ENCODE assay signal across 24 cellular contexts in the genomic region with DNA sequence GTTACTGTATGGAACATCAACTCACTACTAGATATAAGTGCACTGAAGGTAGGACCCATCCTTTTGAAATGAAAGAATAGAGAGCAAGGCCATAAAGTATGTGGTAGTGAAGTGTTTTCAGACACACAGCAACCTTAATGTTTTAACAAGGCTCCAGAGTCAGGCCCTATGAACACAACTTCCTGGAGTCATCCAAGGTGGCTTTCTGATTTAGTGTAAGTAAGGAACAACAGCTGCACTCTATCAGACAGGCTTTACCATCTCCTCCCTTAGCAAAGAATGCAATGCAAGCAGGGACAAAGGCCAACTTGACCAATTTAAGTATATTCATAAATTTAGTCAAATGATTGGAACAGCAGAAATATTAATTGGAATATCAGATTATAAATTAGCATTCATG.
"Had no signal": no experiment of that assay in that cellular context is flagged by ENCODE, and none has a peak within 500 bp of the region (broad histone marks: within the 10 kb centered on the region; RNA-seq: fewer than 3 reads in every experiment).

No MANE protein-coding gene starts in this region.

- H3K4me1 Mint-ChIP-seq: naive B cell; stimulated activated effector memory CD8-positive, alpha-beta T cell treated with anti-CD3 and anti-CD28 coated beads, Interleukin-12 subunit alpha, Interleukin-12 subunit beta, amount 100 ng/mL, for 72 hours had no signal

- H3K4me1 ChIP-seq: heart right ventricle, prostate gland, right atrium auricular region, sigmoid colon, stomach, thyroid gland, vagina had no signal

- H3K27ac ChIP-seq: heart right ventricle, prostate gland, right atrium auricular region, sigmoid colon, skin epidermis, stomach, thyroid gland, vagina had no signal

- H3K9me3 ChIP-seq: heart right ventricle, prostate gland, right atrium auricular region, sigmoid colon, stomach, thyroid gland, vagina had no signal

- H3K4me3 ChIP-seq: heart right ventricle, prostate gland, right atrium auricular region, sigmoid colon, skin epidermis, stomach, thyroid gland, vagina had no signal

- DNase-seq: cerebellar nuclear complex; cortex of kidney; effector memory CD8-positive, alpha-beta T cell; foreskin melanocyte; glutamatergic neuron; heart right ventricle; hippocampal formation; left cardiac atrium; mammary epithelial cell; mesendoderm; naive B cell; nephron progenitor cell; nucleus accumbens; sigmoid colon; stimulated activated CD4-positive, alpha-beta T cell treated with anti-CD3 and anti-CD28 coated beads, Interleukin-15, amount 100 ng/mL, for 24 hours; stimulated activated CD4-positive, alpha-beta T cell treated with anti-CD3 and anti-CD28 coated beads, Interleukin-2, amount 100 ng/mL, for 48 hours; stimulated activated naive CD4-positive, alpha-beta T cell treated with Interleukin-2 at 50 U/mL for 16 hours; stomach; thyroid gland had no signal

- H3K9me3 Mint-ChIP-seq: nephron progenitor cell had no signal

- ATAC-seq: effector memory CD8-positive, alpha-beta T cell; heart right ventricle; left cardiac atrium; stimulated activated effector memory CD8-positive, alpha-beta T cell treated with anti-CD3 and anti-CD28 coated beads, Interleukin-12 subunit alpha, Interleukin-12 subunit beta, amount 100 ng/mL, for 72 hours had no signal

- H3K27ac Mint-ChIP-seq: effector memory CD8-positive, alpha-beta T cell; naive B cell; stimulated activated effector memory CD8-positive, alpha-beta T cell treated with anti-CD3 and anti-CD28 coated beads, Interleukin-12 subunit alpha, Interleukin-12 subunit beta, amount 100 ng/mL, for 72 hours had no signal

- H3K27me3 ChIP-seq: heart right ventricle, right atrium auricular region, sigmoid colon, stomach, thyroid gland, vagina had no signal

- H3K36me3 Mint-ChIP-seq: naive B cell; stimulated activated effector memory CD8-positive, alpha-beta T cell treated with anti-CD3 and anti-CD28 coated beads, Interleukin-12 subunit alpha, Interleukin-12 subunit beta, amount 100 ng/mL, for 72 hours had no signal

- H3K36me3 ChIP-seq: prostate gland had no signal

- H3K4me3 Mint-ChIP-seq: effector memory CD8-positive, alpha-beta T cell; naive B cell; nephron progenitor cell; stimulated activated effector memory CD8-positive, alpha-beta T cell treated with anti-CD3 and anti-CD28 coated beads, Interleukin-12 subunit alpha, Interleukin-12 subunit beta, amount 100 ng/mL, for 72 hours had no signal

- H3K27me3 Mint-ChIP-seq: effector memory CD8-positive, alpha-beta T cell; naive B cell had no signal
